Comparison of ENCODE assay signal across 1 cellular context in genomic region chr3:46882377-46883015, GRCh38.
A peak's percentile ranks its signal among the peaks of the same experiment; 100 is the strongest.
TF ChIP-seq lines count a peak whose summit lies in the region.

No MANE protein-coding gene starts in this region.

TF ChIP-seq in HEK293, 187 proteins besides CTCF, POLR2A, EP300 and RAD21 (continued from another document and continues in another):
- TF ChIP-seq ZBTB44 (tag by site-specific recombination; IDR thresholded peaks at IDR 0.05): no peak
- TF ChIP-seq HOXA7 (CRISPR knock-in tag; IDR thresholded peaks at IDR 0.05; ENCODE audit: borderline replicate concordance): no peak
- TF ChIP-seq ZNF324 (tag by site-specific recombination; IDR thresholded peaks at IDR 0.05): no peak
- no peak for TF ChIP-seq ZNF555 (tag by site-specific recombination; conservative IDR thresholded peaks at IDR 0.05)
- no peak for TF ChIP-seq ZNF274 (IDR thresholded peaks at IDR 0.05; ENCODE audit: low read length)
- TF ChIP-seq ZNF274 (tag by site-specific recombination; IDR thresholded peaks at IDR 0.05; ENCODE audit: borderline replicate concordance): no peak
- no peak for TF ChIP-seq ZFP3 (tag by site-specific recombination; IDR thresholded peaks at IDR 0.05; ENCODE audit: low read depth)
- no peak for TF ChIP-seq ZNF26 (tag by site-specific recombination; IDR thresholded peaks at IDR 0.05)
- no peak for TF ChIP-seq ZSCAN4 (tag by site-specific recombination; IDR thresholded peaks at IDR 0.05)
- TF ChIP-seq, protein P1, sequence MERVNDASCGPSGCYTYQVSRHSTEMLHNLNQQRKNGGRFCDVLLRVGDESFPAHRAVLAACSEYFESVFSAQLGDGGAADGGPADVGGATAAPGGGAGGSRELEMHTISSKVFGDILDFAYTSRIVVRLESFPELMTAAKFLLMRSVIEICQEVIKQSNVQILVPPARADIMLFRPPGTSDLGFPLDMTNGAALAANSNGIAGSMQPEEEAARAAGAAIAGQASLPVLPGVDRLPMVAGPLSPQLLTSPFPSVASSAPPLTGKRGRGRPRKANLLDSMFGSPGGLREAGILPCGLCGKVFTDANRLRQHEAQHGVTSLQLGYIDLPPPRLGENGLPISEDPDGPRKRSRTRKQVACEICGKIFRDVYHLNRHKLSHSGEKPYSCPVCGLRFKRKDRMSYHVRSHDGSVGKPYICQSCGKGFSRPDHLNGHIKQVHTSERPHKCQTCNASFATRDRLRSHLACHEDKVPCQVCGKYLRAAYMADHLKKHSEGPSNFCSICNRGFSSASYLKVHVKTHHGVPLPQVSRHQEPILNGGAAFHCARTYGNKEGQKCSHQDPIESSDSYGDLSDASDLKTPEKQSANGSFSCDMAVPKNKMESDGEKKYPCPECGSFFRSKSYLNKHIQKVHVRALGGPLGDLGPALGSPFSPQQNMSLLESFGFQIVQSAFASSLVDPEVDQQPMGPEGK (tag by site-specific recombination; IDR thresholded peaks at IDR 0.05): peak; percentile 53
- no peak for TF ChIP-seq ZNF175 (tag by site-specific recombination; IDR thresholded peaks at IDR 0.05)
- no peak for TF ChIP-seq ZNF654 (tag by site-specific recombination; IDR thresholded peaks at IDR 0.05; ENCODE audit: low read depth)
- no peak for TF ChIP-seq ZNF362 (tag by site-specific recombination; IDR thresholded peaks at IDR 0.05)
- TF ChIP-seq ZSCAN5A (tag by site-specific recombination; IDR thresholded peaks at IDR 0.05): no peak
- TF ChIP-seq ATF2 (tag by site-specific recombination; IDR thresholded peaks at IDR 0.05; ENCODE audit: low read depth): no peak
- TF ChIP-seq ZNF433 (tag by site-specific recombination; IDR thresholded peaks at IDR 0.05; ENCODE audit: low read depth): no peak
- TF ChIP-seq ZNF707 (tag by site-specific recombination; IDR thresholded peaks at IDR 0.05): no peak
- no peak for TF ChIP-seq ZNF558 (tag by site-specific recombination; IDR thresholded peaks at IDR 0.05)
- no peak for TF ChIP-seq ZNF221 (tag by site-specific recombination; IDR thresholded peaks at IDR 0.05; ENCODE audit: borderline replicate concordance)
- no peak for TF ChIP-seq ZNF624 (tag by site-specific recombination; IDR thresholded peaks at IDR 0.05)
- peak; percentile 85 for TF ChIP-seq ZNF341 (tag by site-specific recombination; IDR thresholded peaks at IDR 0.05; ENCODE audit: low read depth)
- no peak for TF ChIP-seq ZNF837 (tag by site-specific recombination; IDR thresholded peaks at IDR 0.05)
- no peak for TF ChIP-seq SP3 (tag by site-specific recombination; IDR thresholded peaks at IDR 0.05)
- TF ChIP-seq, protein P2, sequence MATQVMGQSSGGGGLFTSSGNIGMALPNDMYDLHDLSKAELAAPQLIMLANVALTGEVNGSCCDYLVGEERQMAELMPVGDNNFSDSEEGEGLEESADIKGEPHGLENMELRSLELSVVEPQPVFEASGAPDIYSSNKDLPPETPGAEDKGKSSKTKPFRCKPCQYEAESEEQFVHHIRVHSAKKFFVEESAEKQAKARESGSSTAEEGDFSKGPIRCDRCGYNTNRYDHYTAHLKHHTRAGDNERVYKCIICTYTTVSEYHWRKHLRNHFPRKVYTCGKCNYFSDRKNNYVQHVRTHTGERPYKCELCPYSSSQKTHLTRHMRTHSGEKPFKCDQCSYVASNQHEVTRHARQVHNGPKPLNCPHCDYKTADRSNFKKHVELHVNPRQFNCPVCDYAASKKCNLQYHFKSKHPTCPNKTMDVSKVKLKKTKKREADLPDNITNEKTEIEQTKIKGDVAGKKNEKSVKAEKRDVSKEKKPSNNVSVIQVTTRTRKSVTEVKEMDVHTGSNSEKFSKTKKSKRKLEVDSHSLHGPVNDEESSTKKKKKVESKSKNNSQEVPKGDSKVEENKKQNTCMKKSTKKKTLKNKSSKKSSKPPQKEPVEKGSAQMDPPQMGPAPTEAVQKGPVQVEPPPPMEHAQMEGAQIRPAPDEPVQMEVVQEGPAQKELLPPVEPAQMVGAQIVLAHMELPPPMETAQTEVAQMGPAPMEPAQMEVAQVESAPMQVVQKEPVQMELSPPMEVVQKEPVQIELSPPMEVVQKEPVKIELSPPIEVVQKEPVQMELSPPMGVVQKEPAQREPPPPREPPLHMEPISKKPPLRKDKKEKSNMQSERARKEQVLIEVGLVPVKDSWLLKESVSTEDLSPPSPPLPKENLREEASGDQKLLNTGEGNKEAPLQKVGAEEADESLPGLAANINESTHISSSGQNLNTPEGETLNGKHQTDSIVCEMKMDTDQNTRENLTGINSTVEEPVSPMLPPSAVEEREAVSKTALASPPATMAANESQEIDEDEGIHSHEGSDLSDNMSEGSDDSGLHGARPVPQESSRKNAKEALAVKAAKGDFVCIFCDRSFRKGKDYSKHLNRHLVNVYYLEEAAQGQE (tag by site-specific recombination; IDR thresholded peaks at IDR 0.05): no peak
- TF ChIP-seq ZNF138 (tag by site-specific recombination; IDR thresholded peaks at IDR 0.05; ENCODE audit: borderline replicate concordance): no peak
- TF ChIP-seq ZNF202 (tag by site-specific recombination; IDR thresholded peaks at IDR 0.05; ENCODE audit: borderline replicate concordance): no peak
- TF ChIP-seq, protein P3, sequence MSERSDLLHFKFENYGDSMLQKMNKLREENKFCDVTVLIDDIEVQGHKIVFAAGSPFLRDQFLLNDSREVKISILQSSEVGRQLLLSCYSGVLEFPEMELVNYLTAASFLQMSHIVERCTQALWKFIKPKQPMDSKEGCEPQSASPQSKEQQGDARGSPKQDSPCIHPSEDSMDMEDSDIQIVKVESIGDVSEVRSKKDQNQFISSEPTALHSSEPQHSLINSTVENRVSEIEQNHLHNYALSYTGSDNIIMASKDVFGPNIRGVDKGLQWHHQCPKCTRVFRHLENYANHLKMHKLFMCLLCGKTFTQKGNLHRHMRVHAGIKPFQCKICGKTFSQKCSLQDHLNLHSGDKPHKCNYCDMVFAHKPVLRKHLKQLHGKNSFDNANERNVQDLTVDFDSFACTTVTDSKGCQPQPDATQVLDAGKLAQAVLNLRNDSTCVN (tag by site-specific recombination; optimal IDR thresholded peaks at IDR 0.05): peak; percentile 63
- no peak for TF ChIP-seq ZNF404 (tag by site-specific recombination; IDR thresholded peaks at IDR 0.05)
- no peak for TF ChIP-seq ZBTB11 (tag by site-specific recombination; conservative IDR thresholded peaks at IDR 0.05; ENCODE audit: low read depth)
- 0 out of 2 replicates have a peak, but pooled peaks have one; percentile 13 for TF ChIP-seq ZBTB8A (tag by site-specific recombination; IDR thresholded peaks at IDR 0.05)
- TF ChIP-seq, protein P4, sequence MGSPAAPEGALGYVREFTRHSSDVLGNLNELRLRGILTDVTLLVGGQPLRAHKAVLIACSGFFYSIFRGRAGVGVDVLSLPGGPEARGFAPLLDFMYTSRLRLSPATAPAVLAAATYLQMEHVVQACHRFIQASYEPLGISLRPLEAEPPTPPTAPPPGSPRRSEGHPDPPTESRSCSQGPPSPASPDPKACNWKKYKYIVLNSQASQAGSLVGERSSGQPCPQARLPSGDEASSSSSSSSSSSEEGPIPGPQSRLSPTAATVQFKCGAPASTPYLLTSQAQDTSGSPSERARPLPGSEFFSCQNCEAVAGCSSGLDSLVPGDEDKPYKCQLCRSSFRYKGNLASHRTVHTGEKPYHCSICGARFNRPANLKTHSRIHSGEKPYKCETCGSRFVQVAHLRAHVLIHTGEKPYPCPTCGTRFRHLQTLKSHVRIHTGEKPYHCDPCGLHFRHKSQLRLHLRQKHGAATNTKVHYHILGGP (tag by site-specific recombination; IDR thresholded peaks at IDR 0.05): no peak
